Comparison of ENCODE assay signal across 8 cellular contexts in genomic region chr3:39388741-39389248, GRCh38. TPM values are rescaled to one million over a fixed set of nuclear protein-coding genes. Genes with fewer than 3 reads are reported as not detected.
A peak's percentile ranks its signal among the peaks of the same experiment; 100 is the strongest.
DNase-seq lines count a peak whose midpoint lies in the region; ATAC-seq and TF ChIP-seq lines count a peak whose summit lies in the region.

No MANE protein-coding gene starts in this region.

- peak; percentile 78 for ATAC-seq in HG02678 (IDR thresholded peaks at IDR 0.05; ENCODE audit: unreplicated experiment)

- TF ChIP-seq CTCF in spleen (IDR thresholded peaks at IDR 0.05 in 8 of 11, conservative IDR thresholded peaks at IDR 0.05 in 3 of 11): no peak

- TF ChIP-seq POLR2A in spleen (IDR thresholded peaks at IDR 0.05): no peak

- H3K27me3 Mint-ChIP-seq in activated naive CD4-positive, alpha-beta T cell treated with anti-CD3 and anti-CD28 coated beads for 36 hours (ENCODE audit: low read depth): no peaks in the 10 kb centered on the region

- H3K4me3 ChIP-seq in spleen: peak overlapping the region in 1 of 8 donors; percentile 40

- H3K9me3 ChIP-seq in spleen: no peaks in the 10 kb centered on the region

- WGBS in spleen, 5 donors: 48 to 86% (median 63%) methylated on average over 2 of the region's 2 CpGs

- H3K4me1 ChIP-seq in spleen: peaks cover 34 to 76% (median 55%) of the 10 kb centered on the region in 6 donors

- no peak for DNase-seq in activated naive CD4-positive, alpha-beta T cell treated with anti-CD3 and anti-CD28 coated beads for 36 hours
- DNase-seq in activated naive CD4-positive, alpha-beta T cell treated with anti-CD3 and anti-CD28 coated beads, Interleukin-2, amount 50 U/mL, for 16 hours: no peak
- peak; percentile 49 for DNase-seq in NAMALWA (ENCODE audit: low spot score)
- DNase-seq in spleen: no peak
- DNase-seq in putamen (ENCODE audit: low spot score): no peak
- no peak for DNase-seq in T-helper 9 cell
- no peak for DNase-seq in KG1 (lab: John Stamatoyannopoulos, UW)

- peaks cover 13% of the 10 kb centered on the region for H3K36me3 Mint-ChIP-seq in activated naive CD4-positive, alpha-beta T cell treated with anti-CD3 and anti-CD28 coated beads for 36 hours (ENCODE audit: low read depth)

- CTCF ChIA-PET in activated naive CD4-positive, alpha-beta T cell treated with anti-CD3 and anti-CD28 coated beads for 36 hours (lab: Charles Lee): interaction anchor here (1.1 to 1.2 kb wide), 2 partner anchors 16 to 97 kb away, joined by 4 to 5 read pairs; no protein-coding TSS in a partner anchor

- no peaks in the 10 kb centered on the region for H3K27me3 ChIP-seq in spleen (replicated peaks in 1 of 7)

- no peaks in the 10 kb centered on the region for H3K9me3 Mint-ChIP-seq in activated naive CD4-positive, alpha-beta T cell treated with anti-CD3 and anti-CD28 coated beads for 36 hours

- peak overlapping the region; percentile 39 for H3K27ac Mint-ChIP-seq in activated naive CD4-positive, alpha-beta T cell treated with anti-CD3 and anti-CD28 coated beads for 36 hours

- intact Hi-C loops in activated naive CD4-positive, alpha-beta T cell treated with anti-CD3 and anti-CD28 coated beads for 36 hours (cut with micrococcal nuclease): no loop called here
- intact Hi-C loops in spleen (cut with DNase I; ENCODE audit: low total_unique reads): no loop called here

- peaks cover 46% of the 10 kb centered on the region for H3K4me1 Mint-ChIP-seq in activated naive CD4-positive, alpha-beta T cell treated with anti-CD3 and anti-CD28 coated beads for 36 hours (ENCODE audit: low read depth)

- H3K4me3 Mint-ChIP-seq in activated naive CD4-positive, alpha-beta T cell treated with anti-CD3 and anti-CD28 coated beads for 36 hours: no peak overlapping the region

- H3K36me3 ChIP-seq in spleen: peaks cover 0 to 48% (median 40%) of the 10 kb centered on the region in 6 donors

- H3K27ac ChIP-seq in spleen: peak overlapping the region in 7 of 8 donors; percentile 28 to 76 (median 57)

RNA-seq across cellular contexts. Expression of gene SLC25A38, which starts 5.6 kb away (rescaled TPM):
- total RNA-seq in activated naive CD4-positive, alpha-beta T cell treated with anti-CD3 and anti-CD28 coated beads for 36 hours: 10 to 100 TPM; 20.9 to 21.0 TPM
- total RNA-seq in spleen: 10 to 100 TPM; 23.7 to 30.2 (median 26.0) TPM
- 10 to 100 TPM; 32.3 to 38.4 (median 34.6) TPM for polyA plus RNA-seq in spleen

RNA-seq across cellular contexts. Expression of gene RPSA, which starts 17.7 kb away (rescaled TPM):
- total RNA-seq in activated naive CD4-positive, alpha-beta T cell treated with anti-CD3 and anti-CD28 coated beads for 36 hours: 1,000 to 10,000 TPM; 3,309 to 3,414 TPM
- total RNA-seq in spleen: 1,000 to 10,000 TPM in 1 of 7 donors, 100 to 1,000 TPM in 6; 795 to 1,012 (median 943) TPM
- 1,000 to 10,000 TPM; 2,699 to 3,649 (median 3,099) TPM for polyA plus RNA-seq in spleen

RNA-seq across cellular contexts. Expression of gene CCR8, which starts 59.3 kb away (rescaled TPM):
- not detected for total RNA-seq in activated naive CD4-positive, alpha-beta T cell treated with anti-CD3 and anti-CD28 coated beads for 36 hours
- 1 to 10 TPM in 1 of 7 donors, under 1 TPM in 5, not detected in 1; 0.46 to 2.1 (median 0.68) TPM for total RNA-seq in spleen
- polyA plus RNA-seq in spleen: under 1 TPM in 1 of 3 donors, not detected in 2; 0.06 TPM
